Comparison of ENCODE assay signal across 14 cellular contexts in genomic region chr3:133469140-133469731, GRCh38.
A peak's percentile ranks its signal among the peaks of the same experiment; 100 is the strongest.
DNase-seq lines count a peak whose midpoint lies in the region; ATAC-seq and TF ChIP-seq lines count a peak whose summit lies in the region.
"Had no signal": no experiment of that assay in that cellular context is flagged by ENCODE, and none has a peak within 500 bp of the region (broad histone marks: within the 10 kb centered on the region; RNA-seq: fewer than 3 reads in every experiment).

No MANE protein-coding gene starts in this region.

- BruUV-seq in IMR-90 (replicated peaks; lab: Mats Ljungman, UMichigan) = no TSS peak

- TF ChIP-seq CTCF in IMR-90 (conservative IDR thresholded peaks at IDR 0.05; ENCODE audit: low read depth, low read length) (no peak), epithelial cell of proximal tubule (conservative IDR thresholded peaks at IDR 0.05; ENCODE audit: low read depth, low read length) (no peak), tibial artery (IDR thresholded peaks at IDR 0.05) (no peak)

- in situ Hi-C loops in IMR-90 (cut with MboI; ENCODE audit: low sequenced_read_pairs) = loop anchor here (5.0 to 25.0 kb wide), 2 partner anchors 108 to 343 kb away; partner anchors contain the start of gene SRPRB

- H3K56ac ChIP-seq in IMR-90 (ENCODE audit: extremely low read depth, insufficient read depth, low read length) = no peak overlapping the region

- TF ChIP-seq RAD21 in IMR-90 (IDR thresholded peaks at IDR 0.05; ENCODE audit: low read length) = no peak

- no peaks in the 10 kb centered on the region for H3K27me3 Mint-ChIP-seq in naive thymus-derived CD8-positive, alpha-beta T cell
- H3K27me3 Mint-ChIP-seq: activated CD4-positive, alpha-beta memory T cell treated with anti-CD3 and anti-CD28 coated beads for 36 hours; CD4-positive, CD25-positive, alpha-beta regulatory T cell had no signal

- H3K4me3 ChIP-seq in IMR-90 (ENCODE audit: insufficient read depth, low read depth, low read length) (no peak overlapping the region), epithelial cell of proximal tubule (ENCODE audit: low read depth, low read length) (no peak overlapping the region), tibial artery (no peak overlapping the region)
- H3K4me3 ChIP-seq: prostate gland, SJSA1 had no signal

- no peak overlapping the region for H3K18ac ChIP-seq in IMR-90 (ENCODE audit: low read depth, low read length)

- ATAC-seq in IMR-90 (ENCODE audit: low read depth) (no peak), left lobe of liver (peak; percentile 81), GM19455 (IDR thresholded peaks at IDR 0.05; ENCODE audit: unreplicated experiment) (no peak)
- ATAC-seq in naive thymus-derived CD8-positive, alpha-beta T cell = no peak

- H4K8ac ChIP-seq in IMR-90 (ENCODE audit: low read depth in 2 of 2, low read length in 2 of 2) = no peak overlapping the region

- no peak overlapping the region for H2AK9ac ChIP-seq in IMR-90 (replicated peaks; ENCODE audit: low read depth, low read length, poor library complexity)

- H3K4me2 ChIP-seq in IMR-90 (ENCODE audit: low read depth, low read length) = no peak overlapping the region

- no peak overlapping the region for H3K4me3 Mint-ChIP-seq in naive thymus-derived CD8-positive, alpha-beta T cell
- H3K4me3 Mint-ChIP-seq: activated CD4-positive, alpha-beta memory T cell treated with anti-CD3 and anti-CD28 coated beads for 36 hours; CD4-positive, CD25-positive, alpha-beta regulatory T cell; type B pancreatic cell had no signal

- no peak overlapping the region for H3K9ac ChIP-seq in IMR-90 (ENCODE audit: low read depth, low read length)

- H4K5ac ChIP-seq in IMR-90 (ENCODE audit: low read depth, low read length) = no peak overlapping the region

- H3K27ac ChIP-seq in IMR-90 (ENCODE audit: insufficient read depth, low read length) (no peak overlapping the region), tibial artery (no peak overlapping the region)
- H3K27ac ChIP-seq: prostate gland, SJSA1 had no signal

- H2BK20ac ChIP-seq in IMR-90 (ENCODE audit: low read depth, low read length) = no peak overlapping the region

- H3K9me3 Mint-ChIP-seq in naive thymus-derived CD8-positive, alpha-beta T cell = no peaks in the 10 kb centered on the region
- H3K9me3 Mint-ChIP-seq: activated CD4-positive, alpha-beta memory T cell treated with anti-CD3 and anti-CD28 coated beads for 36 hours; type B pancreatic cell had no signal

- H3K23ac ChIP-seq in IMR-90 (ENCODE audit: low read depth, low read length) = no peak overlapping the region

- H2BK120ac ChIP-seq in IMR-90 (ENCODE audit: low read depth, low read length) = no peak overlapping the region

- intact Hi-C loops in IMR-90 (cut with micrococcal nuclease) (no loop called here), tibial artery (cut with DNase I; ENCODE audit: low total_unique reads) (no loop called here)

- H3K36me3 Mint-ChIP-seq in naive thymus-derived CD8-positive, alpha-beta T cell = peaks cover 0 to 5% (median 3%) of the 10 kb centered on the region in 3 donors
- H3K36me3 Mint-ChIP-seq: activated CD4-positive, alpha-beta memory T cell treated with anti-CD3 and anti-CD28 coated beads for 36 hours; type B pancreatic cell had no signal

- CTCF ChIA-PET in IMR-90 (lab: Yijun Ruan, JAX) = interaction anchor here (0.9 kb wide), 1 partner anchor 103 kb away, joined by 3 read pairs; no protein-coding TSS in a partner anchor

- no peak for TF ChIP-seq POLR2A in IMR-90 (IDR thresholded peaks at IDR 0.05; ENCODE audit: low read depth, low read length)

- no peak overlapping the region for H3K4ac ChIP-seq in IMR-90 (ENCODE audit: low read depth, low read length)

- POLR2A ChIA-PET in IMR-90 (lab: Charles Lee; ENCODE audit: unreplicated experiment) = interaction anchor here (0.8 kb wide), 1 partner anchor 104 kb away, joined by 3 read pairs; the partner anchor contains the start of gene CDV3
- POLR2A ChIA-PET in naive thymus-derived CD8-positive, alpha-beta T cell (lab: Charles Lee) = interaction anchor here (1.1 kb wide), 1 partner anchor 104 kb away, joined by 3 read pairs; the partner anchor contains the start of gene CDV3

- WGBS in IMR-90 (ENCODE audit: extremely low coverage in 2 of 2, insufficient read length in 1 of 2), 2 experiments = 70% methylated on average over 4 of the region's 7 CpGs; no CpG with 5 or more reads in 1 of the 2 experiments

- no peak overlapping the region for H2BK15ac ChIP-seq in IMR-90 (ENCODE audit: low read depth, low read length)

- no peaks in the 10 kb centered on the region for H3K79me1 ChIP-seq in IMR-90 (ENCODE audit: low read depth in 1 of 2, low read length in 2 of 2)

- H3K36me3 ChIP-seq in IMR-90 (ENCODE audit: control insufficient read depth, insufficient read depth, low read length) = no peaks in the 10 kb centered on the region
- H3K36me3 ChIP-seq in tibial artery = no peaks in the 10 kb centered on the region
- H3K36me3 ChIP-seq: prostate gland, SJSA1 had no signal

- H2AK5ac ChIP-seq in IMR-90 (ENCODE audit: low read depth, low read length) = peak overlapping the region; percentile 1; the same call in 1 of the 2 replicates

- H3K4me1 ChIP-seq in IMR-90 (ENCODE audit: control insufficient read depth, insufficient read depth, low read length) (peaks cover 7% of the 10 kb centered on the region), tibial artery (peaks cover 0 to 32% (median 16%) of the 10 kb centered on the region in 4 donors)
- H3K4me1 ChIP-seq: prostate gland had no signal

- H2AFZ ChIP-seq in IMR-90 (replicated peaks; ENCODE audit: low read length, poor library complexity) = no peak overlapping the region

- H3K27me3 ChIP-seq in IMR-90 (ENCODE audit: control insufficient read depth, insufficient read depth, low read length) (no peaks in the 10 kb centered on the region; the same call in 1 of the 2 replicates), tibial artery (no peaks in the 10 kb centered on the region)
- H3K27me3 ChIP-seq: SJSA1 had no signal

- dilution Hi-C loops in IMR-90 (cut with HindIII; ENCODE audit: low sequenced_read_pairs, unreplicated experiment) = no loop called here

- no peak overlapping the region for H4K91ac ChIP-seq in IMR-90 (ENCODE audit: insufficient read depth, low read depth, low read length)

- no peaks in the 10 kb centered on the region for H3K9me1 ChIP-seq in IMR-90 (ENCODE audit: insufficient read depth, low read length)

- H3K14ac ChIP-seq in IMR-90 (replicated peaks; ENCODE audit: low read depth, low read length) = no peak overlapping the region

- H4K20me1 ChIP-seq in IMR-90 (ENCODE audit: insufficient read depth, low read length) = no peaks in the 10 kb centered on the region

- peaks cover 3 to 37% (median 26%) of the 10 kb centered on the region in 4 donors for H3K4me1 Mint-ChIP-seq in naive thymus-derived CD8-positive, alpha-beta T cell

- DNase-seq in IMR-90 (peak; percentile 60), epithelial cell of proximal tubule (ENCODE audit: low read depth) (peak; percentile 63), left lobe of liver (ENCODE audit: low spot score) (peak; percentile 72), tibial artery (peak; percentile 47 to 71), SHP77 (lab: John Stamatoyannopoulos, UW) (no peak)
- no peak for DNase-seq in naive thymus-derived CD8-positive, alpha-beta T cell
- DNase-seq: activated CD4-positive, alpha-beta memory T cell treated with anti-CD3 and anti-CD28 coated beads for 36 hours; CD4-positive, CD25-positive, alpha-beta regulatory T cell; islet precursor cell; NCI-H2171 had no signal

- H3K27ac Mint-ChIP-seq in naive thymus-derived CD8-positive, alpha-beta T cell = no peak overlapping the region
- H3K27ac Mint-ChIP-seq: activated CD4-positive, alpha-beta memory T cell treated with anti-CD3 and anti-CD28 coated beads for 36 hours; CD4-positive, CD25-positive, alpha-beta regulatory T cell; type B pancreatic cell had no signal

- H2BK5ac ChIP-seq in IMR-90 (ENCODE audit: low read depth, low read length, poor library complexity, severe bottlenecking) = no peak overlapping the region

- no peaks in the 10 kb centered on the region for H3K9me3 ChIP-seq in IMR-90 (ENCODE audit: control insufficient read depth, insufficient read depth, low read length)
- no peaks in the 10 kb centered on the region for H3K9me3 ChIP-seq in tibial artery
- H3K9me3 ChIP-seq: prostate gland, SJSA1 had no signal

TF ChIP-seq in IMR-90, 13 proteins besides CTCF, POLR2A, EP300 and RAD21:
- TF ChIP-seq CHD1 (IDR thresholded peaks at IDR 0.05; ENCODE audit: low read depth, low read length) (no peak), RFX5 (IDR thresholded peaks at IDR 0.05; ENCODE audit: low read depth, low read length) (no peak), CEBPB (IDR thresholded peaks at IDR 0.05; ENCODE audit: low read depth, low read length) (no peak), BHLHE40 (IDR thresholded peaks at IDR 0.05; ENCODE audit: low read depth, low read length) (no peak), RCOR1 (IDR thresholded peaks at IDR 0.05; ENCODE audit: insufficient replicate concordance, low read length) (no peak)

Comparison
In these comparisons a context has a peak if more than half of its experiments do, and no peak if none do; other contexts are left out.
1. DNase-seq: peak in IMR-90 (single experiment), epithelial cell of proximal tubule (single experiment), left lobe of liver (single experiment) and tibial artery (2 of 2); none in SHP77 (0 of 2) and naive thymus-derived CD8-positive, alpha-beta T cell (0 of 10).